In the genomic region with DNA sequence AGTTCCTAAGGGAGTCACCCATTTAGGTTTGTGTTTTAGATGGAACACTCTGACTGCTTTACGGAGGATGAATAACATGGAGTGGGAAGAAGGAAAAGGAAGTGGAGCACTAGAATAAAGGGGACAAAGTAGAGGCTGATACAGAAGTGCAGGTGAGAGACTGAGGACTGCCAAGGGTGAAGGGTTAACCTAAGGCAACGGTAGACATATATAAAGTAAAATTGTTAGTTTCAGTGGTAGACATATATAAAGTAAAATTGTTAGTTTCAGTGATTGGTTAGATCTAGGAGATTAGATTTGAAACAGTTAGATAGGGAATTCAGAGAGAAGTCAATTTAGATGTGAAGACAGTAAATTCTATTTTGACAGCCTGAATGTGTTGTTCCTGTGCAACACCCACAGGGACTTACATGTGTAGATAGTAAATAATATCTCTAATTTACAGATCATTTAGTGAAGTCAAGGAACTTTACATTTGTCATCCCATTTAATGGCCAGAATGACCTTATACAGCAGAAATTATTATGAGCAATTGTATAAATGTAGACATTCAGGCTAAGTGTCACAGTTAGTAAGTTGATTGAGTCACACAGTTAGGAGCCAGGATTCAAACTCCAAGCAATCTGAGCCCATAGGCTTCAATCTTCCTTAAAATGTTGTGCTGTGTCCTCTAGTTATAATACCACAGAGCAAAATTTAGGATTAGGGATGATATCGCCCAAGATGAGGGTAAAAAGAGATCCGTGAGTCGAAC, we compare ENCODE assay signal across 29 cellular contexts.
"Had no signal": no experiment of that assay in that cellular context is flagged by ENCODE, and none has a peak within 500 bp of the region (broad histone marks: within the 10 kb centered on the region; RNA-seq: fewer than 3 reads in every experiment).

No MANE protein-coding gene starts in this region.

- H3K4me1 ChIP-seq: left lung, lower lobe of right lung, pancreas, prostate gland, tibial nerve, uterus had no signal

- H3K27ac ChIP-seq: left lung, lower lobe of right lung, pancreas, prostate gland, skin epidermis, tibial nerve, uterus had no signal

- H3K4me3 ChIP-seq: left lung, lower lobe of right lung, pancreas, prostate gland, skin epidermis, tibial nerve, uterus had no signal

- ATAC-seq: left colon; left lung; lower lobe of right lung; naive thymus-derived CD8-positive, alpha-beta T cell; pancreas; right cardiac atrium; sciatic nerve; stimulated activated naive CD8-positive, alpha-beta T cell treated with anti-CD3 and anti-CD28 coated beads, Interleukin-15, amount 100 ng/mL, for 72 hours had no signal

- H3K27me3 Mint-ChIP-seq: stimulated activated naive CD8-positive, alpha-beta T cell treated with anti-CD3 and anti-CD28 coated beads, Interleukin-15, amount 100 ng/mL, for 72 hours; type B pancreatic cell had no signal

- FAIRE-seq: islet of Langerhans had no signal

- H3K27ac Mint-ChIP-seq: immature natural killer cell; naive thymus-derived CD8-positive, alpha-beta T cell; nephron; stimulated activated naive CD8-positive, alpha-beta T cell treated with anti-CD3 and anti-CD28 coated beads, Interleukin-15, amount 100 ng/mL, for 72 hours; type B pancreatic cell had no signal

- H3K36me3 ChIP-seq: left lung, lower lobe of right lung, pancreas, prostate gland, tibial nerve, uterus had no signal

- H3K27me3 ChIP-seq: left lung, pancreas, tibial nerve, uterus had no signal

- H3K9me3 ChIP-seq: lower lobe of right lung, pancreas, prostate gland, uterus had no signal

- DNase-seq: immature natural killer cell; kidney; left colon; left lung; lower lobe of right lung; mammary epithelial cell; mesenchymal stem cell; naive thymus-derived CD8-positive, alpha-beta T cell; nucleus accumbens; pancreas; posterior cingulate gyrus; retina; right cardiac atrium; stimulated activated CD4-positive, alpha-beta T cell treated with anti-CD3 and anti-CD28 coated beads, Interleukin-12 subunit alpha, Interleukin-12 subunit beta, amount 100 ng/mL, for 4 hours; stimulated activated CD4-positive, alpha-beta T cell treated with anti-CD3 and anti-CD28 coated beads, Interleukin-15, amount 100 ng/mL, for 24 hours; stimulated activated CD4-positive, alpha-beta T cell treated with anti-CD3 and anti-CD28 coated beads, Interleukin-2, amount 100 ng/mL, for 24 hours; stimulated activated CD4-positive, alpha-beta T cell treated with anti-CD3 and anti-CD28 coated beads, Interleukin-4, amount 100 ng/mL, for 1 hour; stimulated activated naive CD4-positive, alpha-beta T cell treated with Interleukin-2 at 50 U/mL for 16 hours; stimulated activated naive CD8-positive, alpha-beta T cell treated with anti-CD3 and anti-CD28 coated beads, Interleukin-15, amount 100 ng/mL, for 72 hours; substantia nigra; uterus had no signal

- H3K4me3 Mint-ChIP-seq: immature natural killer cell; naive thymus-derived CD8-positive, alpha-beta T cell; nephron; neural crest cell; stimulated activated naive CD8-positive, alpha-beta T cell treated with anti-CD3 and anti-CD28 coated beads, Interleukin-15, amount 100 ng/mL, for 72 hours; type B pancreatic cell had no signal

- H3K36me3 Mint-ChIP-seq: type B pancreatic cell had no signal

- H3K4me1 Mint-ChIP-seq: immature natural killer cell; naive thymus-derived CD8-positive, alpha-beta T cell; nephron; neural crest cell; stimulated activated naive CD8-positive, alpha-beta T cell treated with anti-CD3 and anti-CD28 coated beads, Interleukin-15, amount 100 ng/mL, for 72 hours had no signal
